ENCODE assay signal across 1 cellular context in genomic region chr2:17816396-17817245, GRCh38.
TF ChIP-seq lines count a peak whose summit lies in the region.

TSS of gene MSGN1 (plus strand) at chr2:17816460. CDS start at chr2:17816519, 59 bp downstream.

TF ChIP-seq in WTC11, 78 proteins besides CTCF, POLR2A, EP300 and RAD21 (continued from another document):
- TF ChIP-seq, protein P1, sequence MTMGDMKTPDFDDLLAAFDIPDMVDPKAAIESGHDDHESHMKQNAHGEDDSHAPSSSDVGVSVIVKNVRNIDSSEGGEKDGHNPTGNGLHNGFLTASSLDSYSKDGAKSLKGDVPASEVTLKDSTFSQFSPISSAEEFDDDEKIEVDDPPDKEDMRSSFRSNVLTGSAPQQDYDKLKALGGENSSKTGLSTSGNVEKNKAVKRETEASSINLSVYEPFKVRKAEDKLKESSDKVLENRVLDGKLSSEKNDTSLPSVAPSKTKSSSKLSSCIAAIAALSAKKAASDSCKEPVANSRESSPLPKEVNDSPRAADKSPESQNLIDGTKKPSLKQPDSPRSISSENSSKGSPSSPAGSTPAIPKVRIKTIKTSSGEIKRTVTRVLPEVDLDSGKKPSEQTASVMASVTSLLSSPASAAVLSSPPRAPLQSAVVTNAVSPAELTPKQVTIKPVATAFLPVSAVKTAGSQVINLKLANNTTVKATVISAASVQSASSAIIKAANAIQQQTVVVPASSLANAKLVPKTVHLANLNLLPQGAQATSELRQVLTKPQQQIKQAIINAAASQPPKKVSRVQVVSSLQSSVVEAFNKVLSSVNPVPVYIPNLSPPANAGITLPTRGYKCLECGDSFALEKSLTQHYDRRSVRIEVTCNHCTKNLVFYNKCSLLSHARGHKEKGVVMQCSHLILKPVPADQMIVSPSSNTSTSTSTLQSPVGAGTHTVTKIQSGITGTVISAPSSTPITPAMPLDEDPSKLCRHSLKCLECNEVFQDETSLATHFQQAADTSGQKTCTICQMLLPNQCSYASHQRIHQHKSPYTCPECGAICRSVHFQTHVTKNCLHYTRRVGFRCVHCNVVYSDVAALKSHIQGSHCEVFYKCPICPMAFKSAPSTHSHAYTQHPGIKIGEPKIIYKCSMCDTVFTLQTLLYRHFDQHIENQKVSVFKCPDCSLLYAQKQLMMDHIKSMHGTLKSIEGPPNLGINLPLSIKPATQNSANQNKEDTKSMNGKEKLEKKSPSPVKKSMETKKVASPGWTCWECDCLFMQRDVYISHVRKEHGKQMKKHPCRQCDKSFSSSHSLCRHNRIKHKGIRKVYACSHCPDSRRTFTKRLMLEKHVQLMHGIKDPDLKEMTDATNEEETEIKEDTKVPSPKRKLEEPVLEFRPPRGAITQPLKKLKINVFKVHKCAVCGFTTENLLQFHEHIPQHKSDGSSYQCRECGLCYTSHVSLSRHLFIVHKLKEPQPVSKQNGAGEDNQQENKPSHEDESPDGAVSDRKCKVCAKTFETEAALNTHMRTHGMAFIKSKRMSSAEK (CRISPR knock-in tag; IDR thresholded peaks at IDR 0.05; ENCODE audit: borderline replicate concordance), result no peak
- TF ChIP-seq, protein P2, sequence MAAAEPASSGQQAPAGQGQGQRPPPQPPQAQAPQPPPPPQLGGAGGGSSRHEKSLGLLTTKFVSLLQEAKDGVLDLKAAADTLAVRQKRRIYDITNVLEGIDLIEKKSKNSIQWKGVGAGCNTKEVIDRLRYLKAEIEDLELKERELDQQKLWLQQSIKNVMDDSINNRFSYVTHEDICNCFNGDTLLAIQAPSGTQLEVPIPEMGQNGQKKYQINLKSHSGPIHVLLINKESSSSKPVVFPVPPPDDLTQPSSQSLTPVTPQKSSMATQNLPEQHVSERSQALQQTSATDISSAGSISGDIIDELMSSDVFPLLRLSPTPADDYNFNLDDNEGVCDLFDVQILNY (CRISPR knock-in tag; IDR thresholded peaks at IDR 0.05), result no peak
- no peak for TF ChIP-seq NR2C2 (CRISPR knock-in tag; IDR thresholded peaks at IDR 0.05)
- no peak for TF ChIP-seq FOXK1 (CRISPR knock-in tag; IDR thresholded peaks at IDR 0.05)
- TF ChIP-seq E2F1 (CRISPR knock-in tag; IDR thresholded peaks at IDR 0.05), result no peak
- TF ChIP-seq ATF1 (CRISPR knock-in tag; IDR thresholded peaks at IDR 0.05), result no peak
- TF ChIP-seq TEAD4 (CRISPR knock-in tag; IDR thresholded peaks at IDR 0.05), result no peak
- TF ChIP-seq GABPB1 (CRISPR knock-in tag; IDR thresholded peaks at IDR 0.05), result no peak
- no peak for TF ChIP-seq IRF1 (CRISPR knock-in tag; IDR thresholded peaks at IDR 0.05)
